In genomic region chr10:71726673-71727428, GRCh38 we compare ENCODE assay signal across 8 cellular contexts. TPM values are rescaled to one million over a fixed set of nuclear protein-coding genes. Genes with fewer than 3 reads are reported as not detected.
DNase-seq lines count a peak whose midpoint lies in the region; ATAC-seq, FAIRE-seq and TF ChIP-seq lines count a peak whose summit lies in the region.

No MANE protein-coding gene starts in this region.

- no peak overlapping the region for H3K4me3 Mint-ChIP-seq in Caco-2 (ENCODE audit: unreplicated experiment)

- no peaks in the 10 kb centered on the region for H3K27me3 Mint-ChIP-seq in Caco-2 (ENCODE audit: insufficient read depth, unreplicated experiment)

- H3K4me2 ChIP-seq in Karpas-422 (ENCODE audit: low read depth, low read length, poor library complexity, severe bottlenecking), result peak overlapping the region; percentile 72

- POLR2A ChIA-PET in Caco-2 (lab: Charles Lee), result interaction anchor here (0.5 kb wide), 1 partner anchor 404 kb away, joined by 3 read pairs; no protein-coding TSS in a partner anchor

- H3K27ac Mint-ChIP-seq in Caco-2 (ENCODE audit: unreplicated experiment), result peak overlapping the region; percentile 58

- no peaks in the 10 kb centered on the region for H4K20me1 ChIP-seq in Karpas-422 (ENCODE audit: insufficient read depth, low read depth, low read length)

- BruUV-seq in Caco-2 (replicated peaks; lab: Mats Ljungman, UMichigan), result no TSS peak

- TF ChIP-seq CTCF in Caco-2 (IDR thresholded peaks at IDR 0.05; ENCODE audit: insufficient read depth in 1 of 2, low read depth in 1 of 2, low read length in 1 of 2, severe bottlenecking in 1 of 2, unreplicated experiment in 1 of 2), result no peak

- peaks cover 8% of the 10 kb centered on the region for H3K9me3 Mint-ChIP-seq in Caco-2 (ENCODE audit: unreplicated experiment)

- H3K9me3 ChIP-seq in Caco-2 (no peaks in the 10 kb centered on the region), Karpas-422 (ENCODE audit: low read length) (no peaks in the 10 kb centered on the region)

- DNase-seq in Caco-2, result no peak
- DNase-seq in Karpas-422, result peak; percentile 92
- DNase-seq in central memory CD4-positive, alpha-beta T cell, result peak; percentile 70
- peak; percentile 44 for DNase-seq in stimulated activated CD8-positive, alpha-beta memory T cell treated with anti-CD3 and anti-CD28 coated beads, Interleukin-4, amount 100 ng/mL, for 24 hours (ENCODE audit: low read depth)
- DNase-seq in HK-2 (ENCODE audit: unreplicated experiment), result no peak
- DNase-seq in NCI-H1436 (lab: John Stamatoyannopoulos, UW), result no peak
- no peak for DNase-seq in frontal cortex (ENCODE audit: low spot score in 2 of 2)

- no peak for FAIRE-seq in frontal cortex (lab: Jason Lieb, UNC)

- CTCF ChIA-PET in Caco-2 (lab: Charles Lee), result interaction anchor here (0.9 to 1.1 kb wide), 2 partner anchors 40 to 47 kb away, joined by 3 read pairs; no protein-coding TSS in a partner anchor

- no peaks in the 10 kb centered on the region for H3K79me2 ChIP-seq in Karpas-422 (ENCODE audit: low read length)

- peak overlapping the region; percentile 69 for H3K9ac ChIP-seq in Karpas-422 (ENCODE audit: low read length)

- H3K36me3 ChIP-seq in Caco-2 (ENCODE audit: control insufficient read depth, insufficient read depth, low read length) (no peaks in the 10 kb centered on the region), Karpas-422 (ENCODE audit: insufficient read depth, low read length) (no peaks in the 10 kb centered on the region)

- H2AFZ ChIP-seq in Karpas-422 (ENCODE audit: low read length), result no peak overlapping the region

- ATAC-seq in GM21447 (IDR thresholded peaks at IDR 0.05; ENCODE audit: unreplicated experiment), result peak; percentile 43

- H3K4me1 ChIP-seq in Caco-2 (peaks cover 16% of the 10 kb centered on the region), Karpas-422 (ENCODE audit: low read length) (peaks cover 52% of the 10 kb centered on the region)

- no peaks in the 10 kb centered on the region for H3K36me3 Mint-ChIP-seq in Caco-2 (ENCODE audit: insufficient read depth, unreplicated experiment)

- H3K27me3 ChIP-seq in Caco-2 (replicated peaks; ENCODE audit: control insufficient read depth, insufficient read depth, low read length), result no peaks in the 10 kb centered on the region
- H3K27me3 ChIP-seq in Karpas-422 (ENCODE audit: low read length), result no peaks in the 10 kb centered on the region

- no peaks in the 10 kb centered on the region for H3K9me2 ChIP-seq in Karpas-422 (replicated peaks; ENCODE audit: insufficient read depth, low read length)

- H3K4me3 ChIP-seq in Caco-2 (ENCODE audit: low read depth, low read length), result no peak overlapping the region
- peak overlapping the region; percentile 57; the same call in 1 of the 2 replicates for H3K4me3 ChIP-seq in Karpas-422 (ENCODE audit: low read length)

- peak overlapping the region; percentile 97 for H3K27ac ChIP-seq in Karpas-422 (ENCODE audit: low read length)

- H3K4me1 Mint-ChIP-seq in Caco-2 (ENCODE audit: low read depth, unreplicated experiment), result peaks cover 15% of the 10 kb centered on the region

- intact Hi-C loops in Caco-2 (cut with micrococcal nuclease; ENCODE audit: unreplicated experiment), result loop anchor here (2.0 kb wide), 1 partner anchor 46 kb away; the partner anchor contains the start of gene VSIR

RNA-seq across cellular contexts. Expression of gene C10orf105, which starts 7.3 kb away (rescaled TPM):
- total RNA-seq in Caco-2 (2022), result not detected in 2 replicates
- total RNA-seq in Karpas-422 (2014; rRNA removed; shearing (Covaris generic); ENCODE audit: low replicate concordance), result not detected in 2 replicates
- total RNA-seq in frontal cortex, result not detected

RNA-seq across cellular contexts. Expression of gene VSIR, which starts 46.5 kb away (rescaled TPM):
- total RNA-seq in Caco-2 (2022), result 41.9 and 44.0 TPM in 2 replicates
- 0.07 and 1.8 TPM in 2 replicates for total RNA-seq in Karpas-422 (2014; rRNA removed; shearing (Covaris generic); ENCODE audit: low replicate concordance)
- 2.0 TPM for total RNA-seq in frontal cortex

Comparison
In these comparisons a context has a peak if more than half of its experiments do, and no peak if none do; other contexts are left out.
1. DNase-seq: peak in Karpas-422 (single experiment), central memory CD4-positive, alpha-beta T cell (single experiment) and stimulated activated CD8-positive, alpha-beta memory T cell treated with anti-CD3 and anti-CD28 coated beads, Interleukin-4, amount 100 ng/mL, for 24 hours (single experiment); none in Caco-2 (0 of 2), HK-2 (single experiment), NCI-H1436 (single experiment) and frontal cortex (0 of 2).
2. RNA of gene VSIR, which starts 46.5 kb away (total RNA-seq): 41.9 to 44.0 TPM in Caco-2; 2.0 TPM in frontal cortex (single experiment) and 0.07 to 1.8 TPM in Karpas-422; every median in the first group is over 10 times any median in the second.